In genomic region chr7:151024435-151025056, GRCh38 we compare ENCODE assay signal across 16 cellular contexts. TPM values are rescaled to one million over a fixed set of nuclear protein-coding genes. Genes with fewer than 3 reads are reported as not detected.
DNase-seq lines count a peak whose midpoint lies in the region; ATAC-seq, FAIRE-seq and TF ChIP-seq lines count a peak whose summit lies in the region.
"Had no signal": no experiment of that assay in that cellular context is flagged by ENCODE, and none has a peak within 500 bp of the region (broad histone marks: within the 10 kb centered on the region; RNA-seq: fewer than 3 reads in every experiment).

Gene ATG9B (minus strand): TSS chr7:151024494. CDS start chr7:151024423, 71 bp downstream.

- no peaks in the 10 kb centered on the region for H3K79me2 ChIP-seq in HepG2 (ENCODE audit: insufficient read depth, low read length)

- H3K27ac ChIP-seq in HepG2 (ENCODE audit: extremely low read length, insufficient read depth, low read length) (no peak within 1 kb of the TSS), right lobe of liver (no peak within 1 kb of the TSS)
- H3K27ac ChIP-seq: ascending aorta, gastroesophageal sphincter, lower lobe of right lung had no signal

- TF ChIP-seq POLR2A in HepG2 (IDR thresholded peaks at IDR 0.05; ENCODE audit: insufficient read depth in 1 of 2, low read depth in 2 of 2, low read length in 2 of 2) (no peak), right lobe of liver (IDR thresholded peaks at IDR 0.05) (no peak)

- peak within 1 kb of the TSS; percentile 21 for H3K27ac Mint-ChIP-seq in activated T-helper 17 cell treated with anti-CD3 and anti-CD28 coated beads, Interleukin-2, amount 50 U/mL, for 72 hours
- H3K27ac Mint-ChIP-seq in memory B cell = peak within 1 kb of the TSS; percentile 83

- no peak for TF ChIP-seq EP300 in HepG2 (IDR thresholded peaks at IDR 0.05; ENCODE audit: low read depth in 2 of 2, low read length in 2 of 2)
- TF ChIP-seq EP300 in HepG2 (CRISPR knock-in tag; IDR thresholded peaks at IDR 0.05; ENCODE audit: borderline replicate concordance) = no peak

- H3K9ac ChIP-seq in HepG2 (ENCODE audit: insufficient read depth, low read depth, low read length) = no peak within 1 kb of the TSS

- H3K27me3 ChIP-seq in HepG2 (ENCODE audit: control insufficient read depth in 1 of 2, insufficient read depth in 2 of 2, low read length in 2 of 2) = peaks cover 13 to 63% of the 10 kb centered on the region in 2 experiments
- no peaks in the 10 kb centered on the region for H3K27me3 ChIP-seq in right lobe of liver
- H3K27me3 ChIP-seq: ascending aorta had no signal

- TF ChIP-seq CTCF in HepG2 (CRISPR knock-in tag; IDR thresholded peaks at IDR 0.05) (no peak), right lobe of liver (IDR thresholded peaks at IDR 0.05) (no peak)

- BruUV-seq in HepG2 (replicated peaks; lab: Mats Ljungman, UMichigan) = no TSS peak

- peaks cover 46% of the 10 kb centered on the region for H3K4me1 ChIP-seq in HepG2 (ENCODE audit: insufficient read depth, low read length)
- no peaks in the 10 kb centered on the region for H3K4me1 ChIP-seq in right lobe of liver

- no peak within 1 kb of the TSS for H3K4me2 ChIP-seq in HepG2 (ENCODE audit: low read depth, low read length)

- H3K9me3 Mint-ChIP-seq in activated T-helper 17 cell treated with anti-CD3 and anti-CD28 coated beads, Interleukin-2, amount 50 U/mL, for 72 hours = no peaks in the 10 kb centered on the region
- H3K9me3 Mint-ChIP-seq in memory B cell = no peaks in the 10 kb centered on the region

- in situ Hi-C loops in HepG2 (cut with HindIII; ENCODE audit: extremely low pct_ligation_motif_present, low pct_unique_long_range_greater_than_20kb) = no loop called here

- CTCF ChIA-PET in HepG2 (lab: Yijun Ruan, JAX; ENCODE audit: low intra/inter-chr PET ratio, low total read pairs) = no interaction called here

- POLR2A ChIA-PET in HepG2 (lab: Yijun Ruan, JAX) = interaction anchor here (0.7 kb wide), 1 partner anchor 14 kb away, joined by 3 read pairs; no protein-coding TSS in a partner anchor

- FAIRE-seq in HepG2 (lab: Jason Lieb, UNC) = no peak
- FAIRE-seq: colon, D721Med had no signal

- H3K36me3 ChIP-seq in HepG2 (replicated peaks in 1 of 2; ENCODE audit: control insufficient read depth in 1 of 2, insufficient read depth in 2 of 2, low read length in 2 of 2) (no peaks in the 10 kb centered on the region), right lobe of liver (no peaks in the 10 kb centered on the region)
- H3K36me3 ChIP-seq: ascending aorta, gastroesophageal sphincter, lower lobe of right lung had no signal

- ATAC-seq in HepG2 (no peak), right lobe of liver (no peak), memory B cell (ENCODE audit: low read depth) (no peak), HG03135 (IDR thresholded peaks at IDR 0.05; ENCODE audit: unreplicated experiment) (no peak)
- ATAC-seq in activated T-helper 17 cell treated with anti-CD3 and anti-CD28 coated beads, Interleukin-2, amount 50 U/mL, for 72 hours (replicated peaks) = no peak
- ATAC-seq: gastroesophageal sphincter, lower lobe of right lung had no signal

- no peak for TF ChIP-seq RAD21 in HepG2 (CRISPR knock-in tag; IDR thresholded peaks at IDR 0.05)

- H2AFZ ChIP-seq in HepG2 (ENCODE audit: low read length) = no peak within 1 kb of the TSS

- H3K36me3 Mint-ChIP-seq in activated T-helper 17 cell treated with anti-CD3 and anti-CD28 coated beads, Interleukin-2, amount 50 U/mL, for 72 hours (ENCODE audit: low read depth) = peaks cover 7% of the 10 kb centered on the region
- no peaks in the 10 kb centered on the region for H3K36me3 Mint-ChIP-seq in memory B cell

- H3K4me1 Mint-ChIP-seq in activated T-helper 17 cell treated with anti-CD3 and anti-CD28 coated beads, Interleukin-2, amount 50 U/mL, for 72 hours = peaks cover 4% of the 10 kb centered on the region
- H3K4me1 Mint-ChIP-seq in memory B cell = peaks cover 10% of the 10 kb centered on the region

- intact Hi-C loops in HepG2 (cut with micrococcal nuclease; ENCODE audit: unreplicated experiment) = loop anchor here (10.0 kb wide), 1 partner anchor 1410 kb away; no protein-coding TSS in a partner anchor
- intact Hi-C loops in right lobe of liver (cut with DNase I) = no loop called here

- H3K9me3 ChIP-seq in HepG2 (ENCODE audit: low read length) (no peaks in the 10 kb centered on the region), right lobe of liver (no peaks in the 10 kb centered on the region)
- H3K9me3 ChIP-seq: ascending aorta, gastroesophageal sphincter, lower lobe of right lung had no signal

- H3K4me3 Mint-ChIP-seq in activated T-helper 17 cell treated with anti-CD3 and anti-CD28 coated beads, Interleukin-2, amount 50 U/mL, for 72 hours = no peak within 1 kb of the TSS
- H3K4me3 Mint-ChIP-seq in memory B cell = no peak within 1 kb of the TSS

- DNase-seq in HepG2 (ENCODE audit: low spot score) (no peak), right lobe of liver (no peak), memory B cell (ENCODE audit: low spot score in 2 of 2) (no peak), cortex of kidney (lab: John Stamatoyannopoulos, UW) (no peak), activated gamma-delta T cell treated with Interleukin-2 at 50 U/mL for 16 hours (no peak)
- no peak for DNase-seq in stimulated activated CD4-positive, alpha-beta T cell treated with anti-CD3 and anti-CD28 coated beads, Interleukin-15, amount 100 ng/mL, for 24 hours
- DNase-seq: HCEC 1CT, lower lobe of right lung, NCI-H2081, NCI-H774 had no signal

- 9% methylated on average over 4 of the region's 4 CpGs for WGBS in HepG2 (ENCODE audit: low lambda C conversion rate)
- WGBS in right lobe of liver (ENCODE audit: insufficient coverage, low coverage, low lambda C conversion rate, missing lambda C conversion rate) = 69% methylated on average over 4 of the region's 4 CpGs

- peaks cover under 1% of the 10 kb centered on the region for H3K27me3 Mint-ChIP-seq in activated T-helper 17 cell treated with anti-CD3 and anti-CD28 coated beads, Interleukin-2, amount 50 U/mL, for 72 hours
- peaks cover 14% of the 10 kb centered on the region for H3K27me3 Mint-ChIP-seq in memory B cell

- H3K4me3 ChIP-seq in HepG2 (replicated peaks in 1 of 3; ENCODE audit: insufficient read depth in 1 of 3, low read depth in 2 of 3, low read length in 3 of 3) (no peak within 1 kb of the TSS), right lobe of liver (no peak within 1 kb of the TSS)
- H3K4me3 ChIP-seq: ascending aorta, gastroesophageal sphincter, lower lobe of right lung had no signal

- no peaks in the 10 kb centered on the region for H4K20me1 ChIP-seq in HepG2 (ENCODE audit: insufficient read depth, low read length)

TF ChIP-seq in HepG2, 621 proteins besides CTCF, POLR2A, EP300 and RAD21:
- TF ChIP-seq KDM5A (IDR thresholded peaks at IDR 0.05; ENCODE audit: borderline replicate concordance, low read length) (no peak), FOSL2 (CRISPR knock-in tag; IDR thresholded peaks at IDR 0.05) (peak; percentile 34; the same call in 1 of the 2 replicates)
TF ChIP-seq in HepG2: peak in this region for 1.

RNA-seq across cellular contexts. Expression of gene ATG9B, which starts in this region (rescaled TPM):
- total RNA-seq in HepG2 (2016; rRNA removed; fragmentation: Illumina TruSeq; extraction: Trizol) = not detected in 2 replicates
- 0.18 TPM in 1 of 2 replicates, not detected in the other for total RNA-seq in HepG2 (2016; cell fraction: cytosol; rRNA removed; fragmentation: Illumina TruSeq; extraction: Trizol; ENCODE audit: low read depth)
- total RNA-seq in HepG2 (2016; cell fraction: insoluble cytoplasmic fraction; rRNA removed; fragmentation: Illumina TruSeq; extraction: Trizol) = 0.04 TPM in 1 of 2 replicates, not detected in the other
- not detected in 2 replicates for total RNA-seq in HepG2 (2016; cell fraction: membrane; rRNA removed; fragmentation: Illumina TruSeq; extraction: Trizol)
- 0.13 TPM in 1 of 2 replicates, not detected in the other for total RNA-seq in HepG2 (2016; cell fraction: nucleus; rRNA removed; fragmentation: Illumina TruSeq; extraction: Trizol)
- polyA plus RNA-seq in HepG2 (2011; rRNA removed) = 0.24 and 0.39 TPM in 2 replicates
- polyA plus RNA-seq in HepG2 (2011; cell fraction: cytosol; rRNA removed) = 0.13 and 0.15 TPM in 2 replicates
- polyA plus RNA-seq in HepG2 (2011; cell fraction: nucleus; rRNA removed) = 2.9 and 3.2 TPM in 2 replicates
- 0.51 and 0.72 TPM in 2 replicates for polyA plus RNA-seq in HepG2 (2012)
- not detected in 2 replicates for polyA plus RNA-seq in HepG2 (2016; cell fraction: cytosol; fragmentation: Illumina TruSeq; extraction: Trizol; ENCODE audit: low read depth)
- not detected in 2 replicates for polyA plus RNA-seq in HepG2 (2016; cell fraction: insoluble cytoplasmic fraction; fragmentation: Illumina TruSeq; extraction: Trizol; ENCODE audit: low read depth)
- not detected in 2 replicates for polyA plus RNA-seq in HepG2 (2016; cell fraction: membrane; fragmentation: Illumina TruSeq; extraction: Trizol; ENCODE audit: low read depth)
- 0.12 and 0.88 TPM in 2 replicates for polyA plus RNA-seq in HepG2 (2016; cell fraction: nucleus; fragmentation: Illumina TruSeq; extraction: Trizol; ENCODE audit: insufficient read depth, low read depth)
- 0.08 TPM in 1 of 2 replicates, not detected in the other for polyA minus RNA-seq in HepG2 (2011; rRNA and poly(A)+ RNA removed; ENCODE audit: low replicate concordance)
- polyA minus RNA-seq in HepG2 (2011; cell fraction: cytosol; rRNA and poly(A)+ RNA removed) = not detected in 2 replicates
- polyA minus RNA-seq in HepG2 (2011; cell fraction: nucleus; rRNA and poly(A)+ RNA removed) = 0.25 and 0.26 TPM in 2 replicates
- under 1 TPM in 1 of 6 experiments, not detected in 5; 0.40 TPM for total RNA-seq in right lobe of liver
- total RNA-seq in activated T-helper 17 cell treated with anti-CD3 and anti-CD28 coated beads, Interleukin-2, amount 50 U/mL, for 72 hours = 10 to 100 TPM in 1 of 2 donors, 1 to 10 TPM in 1; 2.9 to 18.2 TPM
- total RNA-seq: ascending aorta had no signal
